ENCODE assay signal across 28 cellular contexts in the genomic region with DNA sequence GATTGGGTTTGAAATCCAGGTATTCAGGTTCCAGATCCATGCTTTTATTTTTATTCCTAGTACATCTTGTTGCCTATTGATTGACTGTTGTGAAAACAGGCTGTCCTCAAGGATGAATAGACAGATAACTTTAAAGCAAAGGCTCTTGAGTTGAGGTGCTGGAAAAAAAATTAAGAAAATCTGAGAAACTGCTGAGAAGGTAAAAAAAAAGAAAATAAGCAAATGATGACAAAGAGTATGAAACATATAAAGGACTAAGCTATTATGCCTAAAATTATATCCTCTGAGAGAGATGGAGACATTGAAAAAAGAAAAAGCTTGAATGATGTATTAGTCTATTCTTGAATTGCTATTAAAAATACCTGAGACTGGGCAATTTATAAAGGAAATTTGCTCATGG.
"Had no signal": no experiment of that assay in that cellular context is flagged by ENCODE, and none has a peak within 500 bp of the region (broad histone marks: within the 10 kb centered on the region; RNA-seq: fewer than 3 reads in every experiment).

No MANE protein-coding gene starts in this region.

- ATAC-seq: effector memory CD8-positive, alpha-beta T cell; esophagus mucosa; foreskin keratinocyte; gastrocnemius medialis; gastroesophageal sphincter; heart left ventricle; heart right ventricle had no signal

- H3K4me1 ChIP-seq: colonic mucosa, esophagus muscularis mucosa, esophagus squamous epithelium, foreskin keratinocyte, gastrocnemius medialis, gastroesophageal sphincter, heart left ventricle, heart right ventricle had no signal

- FAIRE-seq: colon, endometrium, endothelial cell of umbilical vein, frontal cortex had no signal

- H3K9me3 ChIP-seq: colonic mucosa, esophagus squamous epithelium, gastrocnemius medialis had no signal

- H3K27me3 ChIP-seq: colonic mucosa, esophagus muscularis mucosa, esophagus squamous epithelium, foreskin keratinocyte, gastrocnemius medialis, gastroesophageal sphincter, heart left ventricle, heart right ventricle had no signal

- H3K36me3 ChIP-seq: colonic mucosa, esophagus muscularis mucosa, esophagus squamous epithelium, gastrocnemius medialis, gastroesophageal sphincter, heart left ventricle, heart right ventricle had no signal

- DNase-seq: colonic mucosa; cortex of kidney; dermis blood vessel endothelial cell; dorsolateral prefrontal cortex; effector CD4-positive, alpha-beta T cell; effector CD8-positive, alpha-beta T cell; effector memory CD4-positive, alpha-beta T cell; effector memory CD8-positive, alpha-beta T cell; endodermal cell; erythroblast; esophagus squamous epithelium; foreskin fibroblast; foreskin keratinocyte; foreskin melanocyte; gastrocnemius medialis; glutamatergic neuron; head of caudate nucleus; heart left ventricle; heart right ventricle had no signal

- H3K27ac ChIP-seq: colonic mucosa, coronary artery, dorsolateral prefrontal cortex, epithelial cell of prostate, esophagus muscularis mucosa, esophagus squamous epithelium, foreskin keratinocyte, gastrocnemius medialis, gastroesophageal sphincter, heart left ventricle, heart right ventricle had no signal

- H3K4me3 ChIP-seq: colonic mucosa, coronary artery, dorsolateral prefrontal cortex, esophagus muscularis mucosa, esophagus squamous epithelium, gastrocnemius medialis, gastroesophageal sphincter, heart left ventricle, heart right ventricle had no signal
